In the genomic region with DNA sequence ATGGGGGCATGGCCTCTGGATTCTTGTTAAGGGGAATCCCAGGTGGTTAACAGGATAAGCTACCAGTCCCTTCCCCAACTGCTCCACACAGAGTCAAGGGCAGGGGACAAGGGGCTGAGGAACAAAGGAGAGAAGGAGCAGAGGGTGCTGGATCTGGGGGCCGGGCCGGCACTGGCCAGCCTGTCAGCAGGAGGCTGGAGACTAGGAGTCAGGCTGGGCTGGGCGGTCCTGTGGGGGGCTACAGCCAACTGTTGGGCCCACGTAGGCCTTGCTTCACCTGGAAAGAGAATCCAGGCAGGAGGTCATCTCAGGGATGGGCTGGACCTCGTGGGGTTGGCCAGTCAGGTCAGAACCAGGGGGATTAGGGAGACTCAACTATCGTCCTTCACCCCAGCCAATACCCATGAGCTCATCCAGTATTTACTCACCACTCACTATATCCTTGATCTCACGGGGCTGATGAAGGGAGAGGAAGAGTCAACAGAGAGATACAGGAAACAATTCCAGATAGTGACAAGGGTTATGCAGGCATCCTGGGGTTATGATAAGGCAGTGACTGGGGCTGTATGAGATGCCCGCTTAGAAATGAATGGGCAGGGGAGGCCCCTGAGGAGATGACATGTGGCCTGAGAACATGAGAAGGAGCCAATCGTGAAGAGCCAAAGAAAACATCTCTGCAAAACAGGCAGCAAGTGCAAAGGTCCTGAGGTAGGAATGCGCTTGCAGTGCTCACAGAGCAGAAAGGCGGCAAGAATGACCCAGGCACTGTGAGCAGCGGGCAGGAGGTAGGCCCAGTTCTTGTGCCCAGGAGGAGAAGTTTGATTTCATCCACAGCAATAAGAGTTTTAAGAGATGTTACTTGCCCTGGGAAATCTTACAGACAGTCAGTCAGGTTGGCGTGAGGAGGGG, we compare ENCODE assay signal across 1 cellular context.
TF ChIP-seq lines count a peak whose summit lies in the region.

No MANE protein-coding gene starts in this region.

TF ChIP-seq in IMR-90, 13 proteins besides CTCF, POLR2A, EP300 and RAD21:
- no peak for TF ChIP-seq CEBPB (IDR thresholded peaks at IDR 0.05; ENCODE audit: low read depth, low read length)
- no peak for TF ChIP-seq MAZ (IDR thresholded peaks at IDR 0.05; ENCODE audit: borderline replicate concordance, low read depth, low read length)
- TF ChIP-seq SMC3 (IDR thresholded peaks at IDR 0.05; ENCODE audit: low read depth, low read length), result no peak
- no peak for TF ChIP-seq ELK1 (IDR thresholded peaks at IDR 0.05; ENCODE audit: borderline replicate concordance, low read depth, low read length)
- TF ChIP-seq FOS (IDR thresholded peaks at IDR 0.05; ENCODE audit: low read depth, low read length), result no peak
- no peak for TF ChIP-seq MXI1 (IDR thresholded peaks at IDR 0.05; ENCODE audit: borderline replicate concordance, low read depth, low read length)
- no peak for TF ChIP-seq MAFK (IDR thresholded peaks at IDR 0.05; ENCODE audit: low read depth, low read length)
